In genomic region chr21:27034796-27035195, GRCh38 we compare ENCODE assay signal across 8 cellular contexts.
"Had no signal": no experiment of that assay in that cellular context is flagged by ENCODE, and none has a peak within 500 bp of the region (broad histone marks: within the 10 kb centered on the region; RNA-seq: fewer than 3 reads in every experiment).

No MANE protein-coding gene starts in this region.

- H3K9me3 Mint-ChIP-seq: HFFc6 had no signal

- H3K4me1 ChIP-seq: HAP-1 had no signal

- H3K9me3 ChIP-seq: HAP-1 had no signal

- H3K27ac ChIP-seq: GM23248 had no signal

- ATAC-seq: HCT116, K562 had no signal

- H3K4me3 Mint-ChIP-seq: HFFc6 had no signal

- H3K36me3 ChIP-seq: HAP-1 had no signal

- H3K27ac Mint-ChIP-seq: HFFc6 had no signal

- DNase-seq: GM23248, GOT3, H7, HFFc6, IMR-90 had no signal

- H3K4me3 ChIP-seq: GM23248, HAP-1, K562 had no signal
